ENCODE assay signal across 8 cellular contexts in the genomic region with DNA sequence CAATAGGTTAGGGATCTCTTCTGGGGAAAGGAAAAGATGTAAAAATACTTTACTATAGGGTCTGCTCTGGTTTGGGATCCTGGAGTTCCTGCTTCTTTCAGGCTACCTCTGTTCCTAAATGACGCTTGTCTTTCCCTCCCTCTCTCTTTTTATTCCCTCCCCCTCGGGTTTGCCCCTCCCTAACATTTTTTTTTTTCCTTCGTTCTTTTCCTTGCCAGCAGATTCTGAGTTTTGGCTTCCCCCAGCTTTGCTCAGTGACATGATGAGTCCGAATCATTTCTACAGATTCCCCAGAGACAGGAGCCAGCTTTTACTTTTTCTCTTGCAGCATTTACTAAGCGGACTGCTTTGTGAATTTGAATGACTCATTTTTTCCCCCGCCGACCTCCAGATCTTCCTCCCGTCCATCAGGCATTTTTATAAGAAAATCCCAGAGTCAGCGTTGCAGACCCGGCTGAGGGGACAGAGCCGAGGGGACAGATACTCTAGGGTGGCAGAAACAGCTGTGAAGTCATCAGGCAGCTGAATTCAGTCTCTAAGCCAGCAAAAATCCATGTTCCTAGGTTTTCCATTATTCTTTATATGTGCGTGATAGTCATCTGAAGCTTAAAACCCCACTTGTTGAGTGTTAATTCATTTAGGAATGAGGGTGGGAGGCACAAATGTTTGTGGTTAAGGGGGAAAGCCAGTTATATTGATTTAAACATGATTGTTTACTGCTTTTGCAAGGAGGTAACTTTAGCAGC. TPM values are rescaled to one million over a fixed set of nuclear protein-coding genes. Genes with fewer than 3 reads are reported as not detected.
DNase-seq lines count a peak whose midpoint lies in the region; ATAC-seq and TF ChIP-seq lines count a peak whose summit lies in the region.

A gene with protein sequence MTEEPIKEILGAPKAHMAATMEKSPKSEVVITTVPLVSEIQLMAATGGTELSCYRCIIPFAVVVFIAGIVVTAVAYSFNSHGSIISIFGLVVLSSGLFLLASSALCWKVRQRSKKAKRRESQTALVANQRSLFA (minus strand): TSS at position 123 of the 746 bp plus-strand sequence. CDS start 1,794 bp downstream, outside the sequence.

- no peak for ATAC-seq in HG02870 (IDR thresholded peaks at IDR 0.05; ENCODE audit: unreplicated experiment)
- no peak for ATAC-seq in HG03097 (IDR thresholded peaks at IDR 0.05; ENCODE audit: low FRiP score, unreplicated experiment)

- H3K4me1 Mint-ChIP-seq in osteocyte (ENCODE audit: unreplicated experiment) = peaks cover 66% of the 10 kb centered on the region

- peak within 1 kb of the TSS; percentile 90 for H3K27ac Mint-ChIP-seq in osteocyte (ENCODE audit: unreplicated experiment)

- TF ChIP-seq CTCF in fibroblast of pulmonary artery (IDR thresholded peaks at IDR 0.05; ENCODE audit: low read length, missing control alignments) (no peak), osteocyte (IDR thresholded peaks at IDR 0.05) (no peak)

- no peaks in the 10 kb centered on the region for H3K27me3 Mint-ChIP-seq in osteocyte (ENCODE audit: unreplicated experiment)

- H3K4me3 Mint-ChIP-seq in osteocyte (ENCODE audit: unreplicated experiment) = peak within 1 kb of the TSS; percentile 77

- DNase-seq in AG20443 (ENCODE audit: low spot score) (peak; percentile 55), RPMI7951 (ENCODE audit: low read depth) (peak; percentile 83), fibroblast of pulmonary artery (ENCODE audit: low read depth) (peak; percentile 86), osteocyte (ENCODE audit: extremely low spot score, unreplicated experiment) (no peak), COLO668 (lab: John Stamatoyannopoulos, UW; ENCODE audit: unreplicated experiment) (no peak)
- no peak for DNase-seq in stimulated activated CD4-positive, alpha-beta T cell treated with anti-CD3 and anti-CD28 coated beads, Interleukin-2, amount 100 ng/mL, for 48 hours

- H3K9me3 Mint-ChIP-seq in osteocyte (ENCODE audit: unreplicated experiment) = no peaks in the 10 kb centered on the region

- peak within 1 kb of the TSS; percentile 29 for H3K4me3 ChIP-seq in fibroblast of pulmonary artery (replicated peaks; ENCODE audit: low read depth, low read length)

- H3K36me3 Mint-ChIP-seq in osteocyte (ENCODE audit: unreplicated experiment) = peaks cover 2% of the 10 kb centered on the region

RNA-seq across cellular contexts. Expression of the gene that starts here (rescaled TPM):
- total RNA-seq in RPMI7951 (2014; rRNA removed; shearing (Covaris generic)) = 1.7 and 2.1 TPM in 2 replicates
- total RNA-seq in osteocyte = 3.3 and 3.4 TPM in 2 replicates

Comparison
In these comparisons a context has a peak if more than half of its experiments do, and no peak if none do; other contexts are left out.
1. DNase-seq: peak in AG20443 (single experiment), RPMI7951 (single experiment) and fibroblast of pulmonary artery (single experiment); none in osteocyte (single experiment), stimulated activated CD4-positive, alpha-beta T cell treated with anti-CD3 and anti-CD28 coated beads, Interleukin-2, amount 100 ng/mL, for 48 hours (0 of 2) and COLO668 (single experiment).